9 cellular contexts compared by ENCODE assay signal in the genomic region with DNA sequence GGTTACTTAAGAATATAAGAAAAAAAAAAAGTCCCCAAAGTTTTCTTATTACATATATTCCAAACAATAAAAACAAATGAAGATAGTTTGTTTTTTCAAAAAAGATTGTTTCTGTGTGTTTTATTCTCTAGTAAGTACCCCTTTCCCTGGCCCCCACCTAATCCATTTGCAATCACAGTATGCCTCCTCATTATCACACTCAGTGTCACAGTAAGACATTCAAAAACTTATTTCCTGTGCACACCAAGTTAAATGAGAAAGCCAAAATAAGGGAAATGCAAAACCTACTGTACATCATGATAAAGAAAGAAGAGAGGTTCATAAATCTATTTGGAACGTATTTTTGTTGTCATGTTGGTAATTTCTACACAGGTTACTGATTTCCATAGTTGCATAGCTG.
DNase-seq lines count a peak whose midpoint lies in the region; ATAC-seq, FAIRE-seq and TF ChIP-seq lines count a peak whose summit lies in the region.
"Had no signal": no experiment of that assay in that cellular context is flagged by ENCODE, and none has a peak within 500 bp of the region (broad histone marks: within the 10 kb centered on the region; RNA-seq: fewer than 3 reads in every experiment).

No MANE protein-coding gene starts in this region.

- peaks cover 34 to 76% (median 66%) of the 10 kb centered on the region in 4 donors for H3K4me1 Mint-ChIP-seq in CD4-positive, CD25-positive, alpha-beta regulatory T cell
- peaks cover 20% of the 10 kb centered on the region for H3K4me1 Mint-ChIP-seq in dendritic cell treated with granulocyte-macrophage colony-stimulating factor and Interleukin-4, amounts not matched to agents 40 ng/mL and 50 ng/mL, for 4 days (ENCODE audit: low read depth)

- H3K36me3 ChIP-seq in CD4-positive, CD25-positive, alpha-beta regulatory T cell (ENCODE audit: control insufficient read depth, insufficient read depth, low read length): peaks cover 9% of the 10 kb centered on the region
- no peaks in the 10 kb centered on the region for H3K36me3 ChIP-seq in pancreas

- peak in 1 of 3 donors; percentile 41 for DNase-seq in CD4-positive, CD25-positive, alpha-beta regulatory T cell
- DNase-seq in pancreas: no peak
- no peak for DNase-seq in Kasumi-1 (lab: John Stamatoyannopoulos, UW)
- DNase-seq in amygdala (lab: John Stamatoyannopoulos, UW): no peak
- no peak for DNase-seq in OCI-M1 (lab: John Stamatoyannopoulos, UW)
- DNase-seq: NCI-H1694 treated with DMSO at 0.1 percent for 48 hours had no signal

- 40 to 46% methylated on average over 1 of the region's 1 CpG for WGBS in pancreas, 2 donors

- H3K27ac Mint-ChIP-seq in CD4-positive, CD25-positive, alpha-beta regulatory T cell: peak overlapping the region; percentile 9 to 93 (median 70)
- peak overlapping the region; percentile 95 for H3K27ac Mint-ChIP-seq in dendritic cell treated with granulocyte-macrophage colony-stimulating factor and Interleukin-4, amounts not matched to agents 40 ng/mL and 50 ng/mL, for 4 days

- peaks cover 0 to 2% (median 0%) of the 10 kb centered on the region in 7 donors for H3K9me3 Mint-ChIP-seq in CD4-positive, CD25-positive, alpha-beta regulatory T cell
- no peaks in the 10 kb centered on the region for H3K9me3 Mint-ChIP-seq in dendritic cell treated with granulocyte-macrophage colony-stimulating factor and Interleukin-4, amounts not matched to agents 40 ng/mL and 50 ng/mL, for 4 days

- no peak for TF ChIP-seq CTCF in pancreas (IDR thresholded peaks at IDR 0.05)

- no peaks in the 10 kb centered on the region for H3K27me3 Mint-ChIP-seq in CD4-positive, CD25-positive, alpha-beta regulatory T cell
- H3K27me3 Mint-ChIP-seq in dendritic cell treated with granulocyte-macrophage colony-stimulating factor and Interleukin-4, amounts not matched to agents 40 ng/mL and 50 ng/mL, for 4 days: no peaks in the 10 kb centered on the region

- FAIRE-seq in pancreas (lab: Jason Lieb, UNC): no peak

- no peaks in the 10 kb centered on the region for H3K27me3 ChIP-seq in CD4-positive, CD25-positive, alpha-beta regulatory T cell (ENCODE audit: control insufficient read depth, insufficient read depth, low read length)
- no peaks in the 10 kb centered on the region for H3K27me3 ChIP-seq in pancreas

- no peak for ATAC-seq in CD4-positive, CD25-positive, alpha-beta regulatory T cell (ENCODE audit: low read depth in 2 of 2)
- ATAC-seq in GM19372 (IDR thresholded peaks at IDR 0.05; ENCODE audit: low read depth, unreplicated experiment): peak; percentile 34
- ATAC-seq in HG03342 (IDR thresholded peaks at IDR 0.05; ENCODE audit: unreplicated experiment): peak; percentile 45
- no peak for ATAC-seq in pancreas

- peaks cover 20% of the 10 kb centered on the region for H3K36me3 Mint-ChIP-seq in CD4-positive, CD25-positive, alpha-beta regulatory T cell
- H3K36me3 Mint-ChIP-seq in dendritic cell treated with granulocyte-macrophage colony-stimulating factor and Interleukin-4, amounts not matched to agents 40 ng/mL and 50 ng/mL, for 4 days (ENCODE audit: low read depth): peaks cover 56% of the 10 kb centered on the region

- H3K27ac ChIP-seq in CD4-positive, CD25-positive, alpha-beta regulatory T cell (ENCODE audit: insufficient read depth, low read length, poor library complexity, severe bottlenecking): peak overlapping the region; percentile 59
- no peak overlapping the region for H3K27ac ChIP-seq in pancreas

- intact Hi-C loops in dendritic cell treated with granulocyte-macrophage colony-stimulating factor and Interleukin-4, amounts not matched to agents 40 ng/mL and 50 ng/mL, for 4 days (cut with micrococcal nuclease): loop anchor here (2.0 kb wide), 1 partner anchor 14 kb away; no protein-coding TSS in a partner anchor
- intact Hi-C loops in pancreas (cut with DNase I): no loop called here

- peaks cover 42% of the 10 kb centered on the region for H3K4me1 ChIP-seq in CD4-positive, CD25-positive, alpha-beta regulatory T cell (ENCODE audit: control insufficient read depth, insufficient read depth, low read length, poor library complexity, severe bottlenecking)
- no peaks in the 10 kb centered on the region for H3K4me1 ChIP-seq in pancreas

- no peaks in the 10 kb centered on the region for H3K9me3 ChIP-seq in CD4-positive, CD25-positive, alpha-beta regulatory T cell (ENCODE audit: control insufficient read depth in 2 of 2, low read length in 2 of 2)
- no peaks in the 10 kb centered on the region for H3K9me3 ChIP-seq in pancreas

- H3K4me3 Mint-ChIP-seq in CD4-positive, CD25-positive, alpha-beta regulatory T cell: peak overlapping the region; percentile 43 to 85 (median 76)
- H3K4me3 Mint-ChIP-seq in dendritic cell treated with granulocyte-macrophage colony-stimulating factor and Interleukin-4, amounts not matched to agents 40 ng/mL and 50 ng/mL, for 4 days: peak overlapping the region; percentile 41

- H3K4me3 ChIP-seq in CD4-positive, CD25-positive, alpha-beta regulatory T cell (ENCODE audit: low read depth, low read length): peak overlapping the region; percentile 77
- H3K4me3 ChIP-seq in pancreas: no peak overlapping the region

Comparison
In these comparisons a context has a peak if more than half of its experiments do, and no peak if none do; other contexts are left out.
1. ATAC-seq: peak in GM19372 (single experiment) and HG03342 (single experiment); none in CD4-positive, CD25-positive, alpha-beta regulatory T cell (0 of 2) and pancreas (0 of 4).